Comparison of ENCODE assay signal across 1 cellular context in the genomic region with DNA sequence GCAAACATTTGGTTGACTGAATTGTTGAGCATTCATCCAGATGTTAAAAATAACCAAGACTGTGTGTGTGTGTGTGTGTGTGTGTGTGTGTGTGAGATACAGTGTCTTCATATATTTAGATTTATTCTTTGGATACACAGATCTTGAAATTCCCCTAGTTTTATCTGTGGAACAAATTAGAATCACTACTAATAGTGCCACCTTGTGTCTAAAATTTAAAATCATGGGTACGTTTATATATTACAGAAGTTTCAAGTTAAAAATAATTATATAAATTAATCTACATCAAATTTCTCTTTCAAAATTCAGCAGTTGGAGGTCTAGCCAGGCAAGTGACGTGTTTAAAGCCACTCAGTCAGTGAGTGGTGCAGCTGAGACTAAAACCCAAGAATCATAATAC.
TF ChIP-seq lines count a peak whose summit lies in the region.

No MANE protein-coding gene starts in this region.

TF ChIP-seq in WTC11, 78 proteins besides CTCF, POLR2A, EP300 and RAD21 (continued from another document):
- no peak for TF ChIP-seq AR (CRISPR knock-in tag; IDR thresholded peaks at IDR 0.05)
- TF ChIP-seq ZNF232 (CRISPR knock-in tag; IDR thresholded peaks at IDR 0.05) = no peak
- no peak for TF ChIP-seq ZNF532 (CRISPR knock-in tag; IDR thresholded peaks at IDR 0.05; ENCODE audit: borderline replicate concordance)
- TF ChIP-seq CREM (CRISPR knock-in tag; IDR thresholded peaks at IDR 0.05) = no peak
- no peak for TF ChIP-seq GTF2I (CRISPR knock-in tag; conservative IDR thresholded peaks at IDR 0.05)
- no peak for TF ChIP-seq HMGA2 (CRISPR knock-in tag; IDR thresholded peaks at IDR 0.05)
- TF ChIP-seq ZNF121 (CRISPR knock-in tag; IDR thresholded peaks at IDR 0.05) = no peak
- no peak for TF ChIP-seq KAT7 (CRISPR knock-in tag; IDR thresholded peaks at IDR 0.05; ENCODE audit: borderline replicate concordance)
- no peak for TF ChIP-seq FOXP4 (CRISPR knock-in tag; IDR thresholded peaks at IDR 0.05)
- no peak for TF ChIP-seq MXD4 (CRISPR knock-in tag; IDR thresholded peaks at IDR 0.05; ENCODE audit: borderline replicate concordance)
- no peak for TF ChIP-seq TEAD4 (CRISPR knock-in tag; IDR thresholded peaks at IDR 0.05)
- TF ChIP-seq ZNF317 (CRISPR knock-in tag; IDR thresholded peaks at IDR 0.05; ENCODE audit: borderline replicate concordance, low read depth) = no peak
